Comparison of ENCODE assay signal across 13 cellular contexts in genomic region chr13:112744306-112745021, GRCh38. TPM values are rescaled to one million over a fixed set of nuclear protein-coding genes. Genes with fewer than 3 reads are reported as not detected.
DNase-seq lines count a peak whose midpoint lies in the region; ATAC-seq, FAIRE-seq and TF ChIP-seq lines count a peak whose summit lies in the region.
"Had no signal": no experiment of that assay in that cellular context is flagged by ENCODE, and none has a peak within 500 bp of the region (broad histone marks: within the 10 kb centered on the region; RNA-seq: fewer than 3 reads in every experiment).

No MANE protein-coding gene starts in this region.

- peaks cover 24% of the 10 kb centered on the region for H3K9me1 ChIP-seq in IMR-90 (ENCODE audit: insufficient read depth, low read length)

- BruUV-seq in IMR-90 (replicated peaks; lab: Mats Ljungman, UMichigan), result no TSS peak

- H3K27me3 Mint-ChIP-seq in endothelial cell (ENCODE audit: unreplicated experiment), result peaks cover 18% of the 10 kb centered on the region
- H3K27me3 Mint-ChIP-seq in nephron progenitor cell (ENCODE audit: low read depth, poor library complexity), result peaks cover 3% of the 10 kb centered on the region
- H3K27me3 Mint-ChIP-seq: progenitor cell of endocrine pancreas had no signal

- H3K36me3 Mint-ChIP-seq in endothelial cell (ENCODE audit: low read depth, unreplicated experiment), result peaks cover 3% of the 10 kb centered on the region
- H3K36me3 Mint-ChIP-seq in nephron progenitor cell (ENCODE audit: low read depth), result peaks cover 8% of the 10 kb centered on the region

- no peak for TF ChIP-seq CTCF in IMR-90 (conservative IDR thresholded peaks at IDR 0.05; ENCODE audit: low read depth, low read length)
- no peak for TF ChIP-seq CTCF in endothelial cell (IDR thresholded peaks at IDR 0.05; ENCODE audit: unreplicated experiment)
- no peak for TF ChIP-seq CTCF in nephron progenitor cell (IDR thresholded peaks at IDR 0.05)
- TF ChIP-seq CTCF in kidney (IDR thresholded peaks at IDR 0.05; ENCODE audit: borderline replicate concordance, extremely low read depth, insufficient read depth), result no peak

- POLR2A ChIA-PET in IMR-90 (lab: Charles Lee; ENCODE audit: unreplicated experiment), result no interaction called here

- no peak overlapping the region for H4K8ac ChIP-seq in IMR-90 (ENCODE audit: low read depth in 2 of 2, low read length in 2 of 2)

- H3K9me3 ChIP-seq in IMR-90 (ENCODE audit: control insufficient read depth, insufficient read depth, low read length), result no peaks in the 10 kb centered on the region
- no peaks in the 10 kb centered on the region for H3K9me3 ChIP-seq in kidney (ENCODE audit: control insufficient read depth in 1 of 2, low read length in 2 of 2)
- no peaks in the 10 kb centered on the region for H3K9me3 ChIP-seq in effector memory CD4-positive, alpha-beta T cell (ENCODE audit: control insufficient read depth, low read length)

- no peak overlapping the region for H2AK9ac ChIP-seq in IMR-90 (replicated peaks; ENCODE audit: low read depth, low read length, poor library complexity)

- H3K4me3 Mint-ChIP-seq in endothelial cell (ENCODE audit: unreplicated experiment) (no peak overlapping the region), nephron progenitor cell (no peak overlapping the region)

- H3K4ac ChIP-seq in IMR-90 (ENCODE audit: low read depth, low read length), result peak overlapping the region; percentile 58

- peak overlapping the region; percentile 78; the same call in 1 of the 2 replicates for H2AK5ac ChIP-seq in IMR-90 (ENCODE audit: low read depth, low read length)

- in situ Hi-C loops in IMR-90 (cut with MboI; ENCODE audit: low sequenced_read_pairs), result no loop called here

- no peak overlapping the region for H3K9ac ChIP-seq in IMR-90 (ENCODE audit: low read depth, low read length)
- no peak overlapping the region for H3K9ac ChIP-seq in kidney (ENCODE audit: low read length in 2 of 2)

- FAIRE-seq in kidney (lab: Jason Lieb, UNC), result no peak

- H3K56ac ChIP-seq in IMR-90 (ENCODE audit: extremely low read depth, insufficient read depth, low read length), result no peak overlapping the region

- H3K27ac Mint-ChIP-seq in endothelial cell (ENCODE audit: unreplicated experiment) (peak overlapping the region; percentile 7), nephron progenitor cell (peak overlapping the region; percentile 58)
- H3K27ac Mint-ChIP-seq: progenitor cell of endocrine pancreas had no signal

- H3K36me3 ChIP-seq in IMR-90 (ENCODE audit: control insufficient read depth, insufficient read depth, low read length), result no peaks in the 10 kb centered on the region
- no peaks in the 10 kb centered on the region for H3K36me3 ChIP-seq in kidney (ENCODE audit: control insufficient read depth in 1 of 2, insufficient read depth in 2 of 2, low read length in 2 of 2)
- H3K36me3 ChIP-seq in effector memory CD4-positive, alpha-beta T cell (ENCODE audit: control insufficient read depth, insufficient read depth, low read length), result no peaks in the 10 kb centered on the region

- peak; percentile 30 for DNase-seq in AG20443 (ENCODE audit: low spot score)
- peak; percentile 63 for DNase-seq in IMR-90
- DNase-seq in endothelial cell (ENCODE audit: low spot score), result no peak
- no peak for DNase-seq in nephron progenitor cell
- DNase-seq in kidney, result no peak
- no peak for DNase-seq in effector memory CD4-positive, alpha-beta T cell
- DNase-seq in NCI-H748 treated with DMSO at 0.1 percent for 48 hours (lab: John Stamatoyannopoulos, UW), result no peak
- DNase-seq: activated CD4-positive, CD25-positive, alpha-beta regulatory T cell treated with anti-CD3 and anti-CD28 coated beads, Interleukin-2, amount 50 U/mL, for 72 hours; activated naive CD4-positive, alpha-beta T cell; effector CD4-positive, alpha-beta T cell; RPMI8226 had no signal

- H3K4me2 ChIP-seq in IMR-90 (ENCODE audit: low read depth, low read length), result peak overlapping the region; percentile 45

- CTCF ChIA-PET in IMR-90 (lab: Yijun Ruan, JAX), result interaction anchor here (0.8 to 1.2 kb wide), 2 partner anchors 8 to 12 kb away, joined by 3 to 5 read pairs; no protein-coding TSS in a partner anchor

- H3K27ac ChIP-seq in IMR-90 (ENCODE audit: insufficient read depth, low read length) (no peak overlapping the region), kidney (ENCODE audit: low read depth in 2 of 2, low read length in 2 of 2) (no peak overlapping the region)
- no peak overlapping the region for H3K27ac ChIP-seq in effector memory CD4-positive, alpha-beta T cell (ENCODE audit: insufficient read depth, low read length, poor library complexity, severe bottlenecking)

- peak overlapping the region; percentile 3; the same call in 1 of the 2 replicates for H3K14ac ChIP-seq in IMR-90 (replicated peaks; ENCODE audit: low read depth, low read length)

- no peak for TF ChIP-seq POLR2A in IMR-90 (IDR thresholded peaks at IDR 0.05; ENCODE audit: low read depth, low read length)

- no peaks in the 10 kb centered on the region for H3K27me3 ChIP-seq in IMR-90 (ENCODE audit: control insufficient read depth, insufficient read depth, low read length)
- H3K27me3 ChIP-seq in effector memory CD4-positive, alpha-beta T cell (replicated peaks; ENCODE audit: control insufficient read depth, insufficient read depth, low read length, poor library complexity, severe bottlenecking), result no peaks in the 10 kb centered on the region

- dilution Hi-C loops in IMR-90 (cut with HindIII; ENCODE audit: low sequenced_read_pairs, unreplicated experiment), result no loop called here

- H2BK20ac ChIP-seq in IMR-90 (ENCODE audit: low read depth, low read length), result peak overlapping the region; percentile 1; the same call in 1 of the 2 replicates

- H4K91ac ChIP-seq in IMR-90 (ENCODE audit: insufficient read depth, low read depth, low read length), result peak overlapping the region; percentile 36; the same call in 1 of the 2 replicates

- H3K4me3 ChIP-seq in IMR-90 (ENCODE audit: insufficient read depth, low read depth, low read length) (no peak overlapping the region), kidney (ENCODE audit: low read length in 2 of 2) (no peak overlapping the region)
- H3K4me3 ChIP-seq in effector memory CD4-positive, alpha-beta T cell (ENCODE audit: insufficient read depth, low read depth, low read length, poor library complexity, severe bottlenecking), result no peak overlapping the region

- H2AFZ ChIP-seq in IMR-90 (replicated peaks; ENCODE audit: low read length, poor library complexity), result peak overlapping the region; percentile 58

- H3K9me3 Mint-ChIP-seq in endothelial cell (ENCODE audit: unreplicated experiment), result no peaks in the 10 kb centered on the region
- no peaks in the 10 kb centered on the region for H3K9me3 Mint-ChIP-seq in nephron progenitor cell

- peaks cover 46% of the 10 kb centered on the region for H3K4me1 Mint-ChIP-seq in endothelial cell (ENCODE audit: unreplicated experiment)
- H3K4me1 Mint-ChIP-seq in nephron progenitor cell, result peaks cover 52% of the 10 kb centered on the region

- WGBS in IMR-90 (ENCODE audit: extremely low coverage in 2 of 2, insufficient read length in 1 of 2), 2 experiments, result no CpG with 5 or more reads among the region's 16 CpGs

- H4K20me1 ChIP-seq in IMR-90 (ENCODE audit: insufficient read depth, low read length), result peaks cover 44% of the 10 kb centered on the region

- H3K18ac ChIP-seq in IMR-90 (ENCODE audit: low read depth, low read length), result no peak overlapping the region

- H2BK120ac ChIP-seq in IMR-90 (ENCODE audit: low read depth, low read length), result peak overlapping the region; percentile 0; the same call in 1 of the 2 replicates

- ATAC-seq in IMR-90 (ENCODE audit: low read depth) (peak; percentile 41), HG02970 (IDR thresholded peaks at IDR 0.05; ENCODE audit: low FRiP score, unreplicated experiment) (no peak)

- intact Hi-C loops in IMR-90 (cut with micrococcal nuclease), result loop anchor here (1.0 kb wide), 1 partner anchor 16 kb away; no protein-coding TSS in a partner anchor
- intact Hi-C loops in kidney (cut with DNase I), result no loop called here

- peak overlapping the region; percentile 14; the same call in 1 of the 3 replicates for H2BK15ac ChIP-seq in IMR-90 (ENCODE audit: low read depth, low read length)

- no peak overlapping the region for H2BK5ac ChIP-seq in IMR-90 (ENCODE audit: low read depth, low read length, poor library complexity, severe bottlenecking)

- H4K5ac ChIP-seq in IMR-90 (ENCODE audit: low read depth, low read length), result no peak overlapping the region; the same call in 1 of the 2 replicates

- peak overlapping the region; percentile 17 for H3K23ac ChIP-seq in IMR-90 (ENCODE audit: low read depth, low read length)

- peaks cover 25 to 47% of the 10 kb centered on the region in 2 experiments for H3K79me1 ChIP-seq in IMR-90 (ENCODE audit: low read depth in 1 of 2, low read length in 2 of 2)

- no peak for TF ChIP-seq RAD21 in IMR-90 (IDR thresholded peaks at IDR 0.05; ENCODE audit: low read length)

- H3K4me1 ChIP-seq in IMR-90 (ENCODE audit: control insufficient read depth, insufficient read depth, low read length), result peaks cover 19% of the 10 kb centered on the region
- peaks cover 0 to 10% of the 10 kb centered on the region in 2 donors for H3K4me1 ChIP-seq in kidney (ENCODE audit: control insufficient read depth in 1 of 2, insufficient read depth in 1 of 2, low read depth in 1 of 2, low read length in 2 of 2)
- H3K4me1 ChIP-seq in effector memory CD4-positive, alpha-beta T cell (ENCODE audit: control insufficient read depth, insufficient read depth, low read length, poor library complexity, severe bottlenecking), result no peaks in the 10 kb centered on the region

TF ChIP-seq in IMR-90, 13 proteins besides CTCF, POLR2A, EP300 and RAD21:
- TF ChIP-seq MXI1 (IDR thresholded peaks at IDR 0.05; ENCODE audit: borderline replicate concordance, low read depth, low read length) (no peak), FOS (IDR thresholded peaks at IDR 0.05; ENCODE audit: low read depth, low read length) (peak; percentile 3; the same call in 1 of the 2 replicates), BHLHE40 (IDR thresholded peaks at IDR 0.05; ENCODE audit: low read depth, low read length) (peak; percentile 74)

RNA-seq across cellular contexts. Expression of gene ATP11A, which starts 54.6 kb away (rescaled TPM):
- total RNA-seq in IMR-90 (2012; rRNA removed) (8.4 and 8.9 TPM in 2 replicates), endothelial cell (ENCODE audit: unreplicated experiment) (211 TPM), kidney (212 TPM)
- polyA plus RNA-seq in IMR-90 (2012; rRNA removed) (11.4 and 12.0 TPM in 2 replicates), kidney (ENCODE audit: insufficient read depth, low read depth, low replicate concordance) (4.9 TPM)
- polyA plus RNA-seq in IMR-90 (2012; cell fraction: cytosol; rRNA removed), result 6.7 and 9.4 TPM in 2 replicates
- polyA plus RNA-seq in IMR-90 (2012; cell fraction: nucleus; rRNA removed; ENCODE audit: low replicate concordance), result 23.7 and 37.4 TPM in 2 replicates

Comparison
In these comparisons a context has a peak if more than half of its experiments do, and no peak if none do; other contexts are left out.
1. DNase-seq: peak in AG20443 (single experiment) and IMR-90 (single experiment); none in endothelial cell (single experiment), nephron progenitor cell (single experiment), kidney (single experiment), effector memory CD4-positive, alpha-beta T cell (0 of 3) and NCI-H748 treated with DMSO at 0.1 percent for 48 hours (single experiment).
2. RNA of gene ATP11A, which starts 54.6 kb away (total RNA-seq): 212 TPM in kidney (single experiment) and 211 TPM in endothelial cell (single experiment); 8.4 to 8.9 TPM in IMR-90; every median in the first group is over 10 times any median in the second.